Comparison of ENCODE assay signal across 26 cellular contexts in the genomic region with DNA sequence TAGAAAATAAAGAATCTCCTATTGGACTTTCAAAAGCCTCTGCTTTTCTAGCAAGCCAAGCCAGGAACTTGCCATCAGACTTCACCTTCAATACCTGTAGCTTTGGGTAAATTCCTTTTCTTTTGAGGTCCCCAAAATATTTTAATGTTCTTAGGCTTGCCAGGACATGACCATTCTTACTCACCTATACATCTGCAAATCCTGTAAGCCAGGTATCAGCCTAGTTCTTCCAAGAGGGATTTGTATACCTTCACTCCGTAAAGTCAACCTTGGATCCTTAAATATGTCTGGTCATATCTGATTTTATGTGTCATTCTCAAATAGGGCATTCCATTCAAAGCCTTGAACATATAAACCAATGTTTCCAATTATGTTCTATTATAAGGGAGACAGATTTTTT.
"Had no signal": no experiment of that assay in that cellular context is flagged by ENCODE, and none has a peak within 500 bp of the region (broad histone marks: within the 10 kb centered on the region; RNA-seq: fewer than 3 reads in every experiment).

No MANE protein-coding gene starts in this region.

- H3K9me3 ChIP-seq: left lung, lower lobe of right lung, mucosa of descending colon, ovary, right atrium auricular region, right lobe of liver, transverse colon, upper lobe of left lung, vagina had no signal

- H3K4me3 Mint-ChIP-seq: mesothelial cell of epicardium; naive thymus-derived CD4-positive, alpha-beta T cell; natural killer cell treated with Interleukin-12 subunit alpha and Interleukin-12 subunit beta and Interleukin-15 and Interleukin-18, amount 100 ng/mL, for 72 hours; stimulated activated memory B cell treated with anti-CD40 and anti-IgM and Interleukin-4, amounts not matched to agents 10 μg/mL and 1 μg/mL and 100 μg/mL, for 72 hours; stimulated activated naive CD8-positive, alpha-beta T cell treated with anti-CD3 and anti-CD28 coated beads, Interleukin-15, amount 100 ng/mL, for 72 hours had no signal

- H3K27ac Mint-ChIP-seq: mesothelial cell of epicardium; naive thymus-derived CD4-positive, alpha-beta T cell; natural killer cell treated with Interleukin-12 subunit alpha and Interleukin-12 subunit beta and Interleukin-15 and Interleukin-18, amount 100 ng/mL, for 72 hours; progenitor cell of endocrine pancreas; stimulated activated memory B cell treated with anti-CD40 and anti-IgM and Interleukin-4, amounts not matched to agents 10 μg/mL and 1 μg/mL and 100 μg/mL, for 72 hours; stimulated activated naive CD8-positive, alpha-beta T cell treated with anti-CD3 and anti-CD28 coated beads, Interleukin-15, amount 100 ng/mL, for 72 hours had no signal

- H3K36me3 Mint-ChIP-seq: mesothelial cell of epicardium; natural killer cell treated with Interleukin-12 subunit alpha and Interleukin-12 subunit beta and Interleukin-15 and Interleukin-18, amount 100 ng/mL, for 72 hours; stimulated activated memory B cell treated with anti-CD40 and anti-IgM and Interleukin-4, amounts not matched to agents 10 μg/mL and 1 μg/mL and 100 μg/mL, for 72 hours had no signal

- H3K4me1 Mint-ChIP-seq: stimulated activated memory B cell treated with anti-CD40 and anti-IgM and Interleukin-4, amounts not matched to agents 10 μg/mL and 1 μg/mL and 100 μg/mL, for 72 hours; stimulated activated naive CD8-positive, alpha-beta T cell treated with anti-CD3 and anti-CD28 coated beads, Interleukin-15, amount 100 ng/mL, for 72 hours had no signal

- H3K4me2 ChIP-seq: smooth muscle cell had no signal

- H3K4me3 ChIP-seq: left lung, lower lobe of right lung, mucosa of descending colon, ovary, right atrium auricular region, right lobe of liver, smooth muscle cell, transverse colon, upper lobe of left lung, vagina had no signal

- H3K9me3 Mint-ChIP-seq: mesothelial cell of epicardium had no signal

- H3K4me1 ChIP-seq: right lobe of liver had no signal

- ATAC-seq: left colon; left lung; lower lobe of right lung; mucosa of descending colon; naive thymus-derived CD4-positive, alpha-beta T cell; natural killer cell treated with Interleukin-12 subunit alpha and Interleukin-12 subunit beta and Interleukin-15 and Interleukin-18, amount 100 ng/mL, for 72 hours; right lobe of liver; stimulated activated memory B cell treated with anti-CD40 and anti-IgM and Interleukin-4, amounts not matched to agents 10 μg/mL and 1 μg/mL and 100 μg/mL, for 72 hours; stimulated activated naive CD8-positive, alpha-beta T cell treated with anti-CD3 and anti-CD28 coated beads, Interleukin-15, amount 100 ng/mL, for 72 hours had no signal

- H3K27ac ChIP-seq: left lung, right lobe of liver, transverse colon, vagina had no signal

- FAIRE-seq: kidney had no signal

- DNase-seq: hippocampal formation; kidney; left colon; left lung; lower lobe of right lung; mesendoderm; mucosa of descending colon; naive thymus-derived CD4-positive, alpha-beta T cell; ovary; right lobe of liver; stimulated activated CD4-positive, alpha-beta T cell treated with anti-CD3 and anti-CD28 coated beads, Interleukin-1b, Interleukin-23, amount 100 ng/mL, for 48 hours; stimulated activated CD4-positive, alpha-beta T cell treated with anti-CD3 and anti-CD28 coated beads, Interleukin-2, amount 100 ng/mL, for 48 hours; stimulated activated CD4-positive, alpha-beta T cell treated with anti-CD3 and anti-CD28 coated beads, Interleukin-4, amount 100 ng/mL, for 4 hours; stimulated activated CD8-positive, alpha-beta memory T cell treated with anti-CD3 and anti-CD28 coated beads, Interleukin-4, amount 100 ng/mL, for 48 hours; stimulated activated naive CD4-positive, alpha-beta T cell treated with Interleukin-2 at 50 U/mL for 16 hours; stimulated activated naive CD8-positive, alpha-beta T cell treated with anti-CD3 and anti-CD28 coated beads, Interleukin-15, amount 100 ng/mL, for 72 hours; substantia nigra; transverse colon; upper lobe of left lung had no signal

- H3K36me3 ChIP-seq: left lung, lower lobe of right lung, ovary, right atrium auricular region, right lobe of liver, transverse colon, upper lobe of left lung, vagina had no signal

- H3K27me3 ChIP-seq: left lung, ovary, right atrium auricular region, right lobe of liver, transverse colon, upper lobe of left lung, vagina had no signal
